In the genomic region with DNA sequence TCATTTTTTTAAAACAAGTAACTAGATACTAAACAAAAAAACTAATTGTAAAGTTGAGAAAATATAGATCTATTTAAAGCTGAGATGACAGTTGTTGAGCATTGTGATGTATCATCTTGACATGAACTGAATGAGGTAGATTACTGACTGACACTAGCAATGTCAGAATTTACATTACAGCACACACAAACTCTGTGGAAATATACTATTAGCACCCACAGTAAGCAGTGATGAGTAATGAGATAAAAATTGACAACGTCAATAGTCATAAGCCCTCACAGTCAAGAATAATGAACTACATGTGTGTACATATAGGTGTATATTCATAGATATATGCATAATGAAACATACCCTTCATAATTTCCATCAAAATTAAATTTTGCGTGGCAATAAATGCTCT, we compare ENCODE assay signal across 1 cellular context.
TF ChIP-seq lines count a peak whose summit lies in the region.

No MANE protein-coding gene starts in this region.

TF ChIP-seq in HepG2, 621 proteins besides CTCF, POLR2A, EP300 and RAD21 (continued from another document):
- no peak for TF ChIP-seq THRA (CRISPR knock-in tag; IDR thresholded peaks at IDR 0.05; ENCODE audit: borderline replicate concordance)
- no peak for TF ChIP-seq ZNF546 (CRISPR knock-in tag; conservative IDR thresholded peaks at IDR 0.05)
- no peak for TF ChIP-seq ZNF274 (CRISPR knock-in tag; IDR thresholded peaks at IDR 0.05)
